In genomic region chr5:159667286-159667685, GRCh38 we compare ENCODE assay signal across 16 cellular contexts.
DNase-seq lines count a peak whose midpoint lies in the region; ATAC-seq and TF ChIP-seq lines count a peak whose summit lies in the region.
"Had no signal": no experiment of that assay in that cellular context is flagged by ENCODE, and none has a peak within 500 bp of the region (broad histone marks: within the 10 kb centered on the region; RNA-seq: fewer than 3 reads in every experiment).

No MANE protein-coding gene starts in this region.

- TF ChIP-seq POLR2A in esophagus muscularis mucosa (IDR thresholded peaks at IDR 0.05; ENCODE audit: low read depth) (no peak), thyroid gland (IDR thresholded peaks at IDR 0.05) (no peak)

- no peaks in the 10 kb centered on the region for H3K27me3 Mint-ChIP-seq in activated T-cell treated with anti-CD3 and anti-CD28 coated beads, Interleukin-2, amount 50 U/mL, for 72 hours (ENCODE audit: low read depth)
- H3K27me3 Mint-ChIP-seq in progenitor cell of endocrine pancreas = no peaks in the 10 kb centered on the region

- TF ChIP-seq CTCF in esophagus muscularis mucosa (IDR thresholded peaks at IDR 0.05) (no peak), thyroid gland (IDR thresholded peaks at IDR 0.05) (no peak), progenitor cell of endocrine pancreas (IDR thresholded peaks at IDR 0.05; ENCODE audit: unreplicated experiment) (no peak)

- no peaks in the 10 kb centered on the region for H3K4me1 ChIP-seq in esophagus muscularis mucosa
- no peaks in the 10 kb centered on the region for H3K4me1 ChIP-seq in thyroid gland
- H3K4me1 ChIP-seq: BE2C, HAP-1 had no signal

- ATAC-seq in activated T-cell treated with anti-CD3 and anti-CD28 coated beads, Interleukin-2, amount 50 U/mL, for 72 hours (replicated peaks in 1 of 2) = no peak
- ATAC-seq: HepG2 had no signal

- H3K27ac ChIP-seq in esophagus muscularis mucosa (replicated peaks in 1 of 4) (no peak overlapping the region), thyroid gland (no peak overlapping the region)
- H3K27ac ChIP-seq: C4-2B had no signal

- 71% methylated on average over 2 of the region's 2 CpGs for WGBS in esophagus muscularis mucosa
- 38 to 39% methylated on average over 2 of the region's 2 CpGs for WGBS in thyroid gland, 2 donors

- H3K36me3 Mint-ChIP-seq in activated T-cell treated with anti-CD3 and anti-CD28 coated beads, Interleukin-2, amount 50 U/mL, for 72 hours (ENCODE audit: insufficient read depth in 2 of 2) = no peaks in the 10 kb centered on the region
- no peaks in the 10 kb centered on the region for H3K36me3 Mint-ChIP-seq in progenitor cell of endocrine pancreas (ENCODE audit: insufficient read depth)
- H3K36me3 Mint-ChIP-seq: CD4-positive, alpha-beta memory T cell had no signal

- H3K4me1 Mint-ChIP-seq in activated T-cell treated with anti-CD3 and anti-CD28 coated beads, Interleukin-2, amount 50 U/mL, for 72 hours (ENCODE audit: low read depth) = no peaks in the 10 kb centered on the region
- H3K4me1 Mint-ChIP-seq in progenitor cell of endocrine pancreas (ENCODE audit: low read depth) = no peaks in the 10 kb centered on the region

- H3K9me3 Mint-ChIP-seq in activated T-cell treated with anti-CD3 and anti-CD28 coated beads, Interleukin-2, amount 50 U/mL, for 72 hours = peaks cover 0 to 2% of the 10 kb centered on the region in 2 donors
- no peaks in the 10 kb centered on the region for H3K9me3 Mint-ChIP-seq in progenitor cell of endocrine pancreas (ENCODE audit: low read depth)

- H3K4me3 Mint-ChIP-seq in activated T-cell treated with anti-CD3 and anti-CD28 coated beads, Interleukin-2, amount 50 U/mL, for 72 hours = no peak overlapping the region
- no peak overlapping the region for H3K4me3 Mint-ChIP-seq in progenitor cell of endocrine pancreas (ENCODE audit: low read depth)
- H3K4me3 Mint-ChIP-seq: CD4-positive, alpha-beta memory T cell had no signal

- in situ Hi-C loops in Caki2 (cut with HindIII; ENCODE audit: low pct_unique_long_range_greater_than_20kb, low sequenced_read_pairs) = no loop called here

- H3K36me3 ChIP-seq in esophagus muscularis mucosa (no peaks in the 10 kb centered on the region), thyroid gland (no peaks in the 10 kb centered on the region)
- H3K36me3 ChIP-seq: BE2C, HAP-1 had no signal

- no peaks in the 10 kb centered on the region for H3K27me3 ChIP-seq in esophagus muscularis mucosa
- H3K27me3 ChIP-seq in thyroid gland = no peaks in the 10 kb centered on the region
- H3K27me3 ChIP-seq: BE2C had no signal

- TF ChIP-seq EP300 in esophagus muscularis mucosa (IDR thresholded peaks at IDR 0.05) = no peak

- H3K4me3 ChIP-seq in esophagus muscularis mucosa = no peak overlapping the region
- no peak overlapping the region for H3K4me3 ChIP-seq in thyroid gland (replicated peaks in 1 of 3)
- H3K4me3 ChIP-seq: HAP-1 had no signal

- H3K9me3 ChIP-seq in esophagus muscularis mucosa (peaks cover 0 to 3% (median under 1%) of the 10 kb centered on the region in 4 donors), thyroid gland (no peaks in the 10 kb centered on the region)
- H3K9me3 ChIP-seq: BE2C, HAP-1 had no signal

- DNase-seq in Caki2 (ENCODE audit: low read depth) (peak; percentile 26), esophagus muscularis mucosa (ENCODE audit: extremely low spot score) (peak; percentile 77), left kidney (ENCODE audit: low read depth, low spot score) (peak; percentile 39), thyroid gland (peak; percentile 4 to 25), NCI-H2107 treated with DMSO at 0.1 percent for 48 hours (lab: John Stamatoyannopoulos, UW; ENCODE audit: unreplicated experiment) (no peak), progenitor cell of endocrine pancreas (ENCODE audit: low spot score, unreplicated experiment) (no peak)
- no peak for DNase-seq in activated T-cell treated with anti-CD3 and anti-CD28 coated beads, Interleukin-2, amount 50 U/mL, for 72 hours
- DNase-seq: ACHN; BE2C; CD4-positive, alpha-beta memory T cell; DND-41; GDM1; GOT3 had no signal

- no peak overlapping the region for H3K27ac Mint-ChIP-seq in activated T-cell treated with anti-CD3 and anti-CD28 coated beads, Interleukin-2, amount 50 U/mL, for 72 hours
- H3K27ac Mint-ChIP-seq in progenitor cell of endocrine pancreas = no peak overlapping the region
- H3K27ac Mint-ChIP-seq: CD4-positive, alpha-beta memory T cell had no signal

- intact Hi-C loops in esophagus muscularis mucosa (cut with DNase I) (no loop called here), thyroid gland (cut with DNase I) (no loop called here)

Comparison
In these comparisons a context has a peak if more than half of its experiments do, and no peak if none do; other contexts are left out.
1. DNase-seq: peak in Caki2 (single experiment), esophagus muscularis mucosa (single experiment), left kidney (single experiment) and thyroid gland (2 of 2); none in activated T-cell treated with anti-CD3 and anti-CD28 coated beads, Interleukin-2, amount 50 U/mL, for 72 hours (0 of 2), NCI-H2107 treated with DMSO at 0.1 percent for 48 hours (single experiment) and progenitor cell of endocrine pancreas (single experiment).